Comparison of ENCODE assay signal across 8 cellular contexts in genomic region chr11:68839054-68839865, GRCh38. TPM values are rescaled to one million over a fixed set of nuclear protein-coding genes. Genes with fewer than 3 reads are reported as not detected.
DNase-seq lines count a peak whose midpoint lies in the region; ATAC-seq and TF ChIP-seq lines count a peak whose summit lies in the region.

No MANE protein-coding gene starts in this region.

- H3K23me2 ChIP-seq in H9 (ENCODE audit: insufficient read length, low read depth, low read length, poor library complexity, severe bottlenecking): peaks cover 14% of the 10 kb centered on the region

- H2BK120ac ChIP-seq in H9 (ENCODE audit: low read depth, low read length, poor library complexity, severe bottlenecking): no peak overlapping the region
- H2BK120ac ChIP-seq in trophoblast cell (ENCODE audit: insufficient read depth, low read length, poor library complexity): no peak overlapping the region

- no peak overlapping the region for H2BK15ac ChIP-seq in H9 (ENCODE audit: low read depth, low read length)

- H3K27me3 Mint-ChIP-seq in H9 (ENCODE audit: low read depth): peaks cover 70% of the 10 kb centered on the region

- H2BK20ac ChIP-seq in H9 (ENCODE audit: low read depth, low read length, poor library complexity, severe bottlenecking): no peak overlapping the region

- no peak overlapping the region for H2BK5ac ChIP-seq in H9 (ENCODE audit: insufficient read length, low read length)
- no peak overlapping the region for H2BK5ac ChIP-seq in trophoblast cell (ENCODE audit: low read depth, low read length, poor library complexity)

- no peaks in the 10 kb centered on the region for H3K9me3 ChIP-seq in H9 (ENCODE audit: control insufficient read depth, low read depth, low read length)
- H3K9me3 ChIP-seq in heart left ventricle: no peaks in the 10 kb centered on the region
- peaks cover 10% of the 10 kb centered on the region for H3K9me3 ChIP-seq in trophoblast cell (ENCODE audit: insufficient read depth, low read depth, low read length)
- H3K9me3 ChIP-seq in tibial nerve: no peaks in the 10 kb centered on the region

- H4K20me1 ChIP-seq in H9 (ENCODE audit: control insufficient read depth, insufficient read depth, insufficient read length): peaks cover 4% of the 10 kb centered on the region

- H3K56ac ChIP-seq in H9 (ENCODE audit: insufficient read length, low read depth, low read length): no peak overlapping the region

- no peak overlapping the region for H4K91ac ChIP-seq in H9 (ENCODE audit: insufficient read length, low read depth, low read length)
- no peak overlapping the region for H4K91ac ChIP-seq in trophoblast cell (ENCODE audit: low read depth, low read length)

- H3K4me3 Mint-ChIP-seq in H9: peak overlapping the region; percentile 71 to 77

- H3K27ac Mint-ChIP-seq in H9: peak overlapping the region in 1 of 3 experiments; percentile 77; a peak in 1 of 7 replicates

- DNase-seq in Daoy (ENCODE audit: low read depth) (peak; percentile 94), H9 (peak; percentile 96), NCI-H128 (lab: John Stamatoyannopoulos, UW; ENCODE audit: unreplicated experiment) (peak; percentile 79), SW480 (ENCODE audit: low spot score) (peak; percentile 95), heart left ventricle (peak; percentile 95 to 98 (median 97)), trophoblast cell (peak; percentile 85 to 93), tibial nerve (ENCODE audit: low spot score in 2 of 2) (peak; percentile 91 to 92)

- no peaks in the 10 kb centered on the region for H3K4me1 ChIP-seq in H9 (ENCODE audit: insufficient read depth, low read length)
- H3K4me1 ChIP-seq in heart left ventricle: peaks cover 11 to 91% (median 72%) of the 10 kb centered on the region in 12 donors
- H3K4me1 ChIP-seq in trophoblast cell (ENCODE audit: control insufficient read depth in 1 of 2, insufficient read depth in 2 of 2, low read length in 2 of 2): peaks cover 16% of the 10 kb centered on the region in 2 experiments
- peaks cover 0 to 81% (median 49%) of the 10 kb centered on the region in 4 donors for H3K4me1 ChIP-seq in tibial nerve

- TF ChIP-seq CTCF in H9 (conservative IDR thresholded peaks at IDR 0.05) (no peak), heart left ventricle (IDR thresholded peaks at IDR 0.05) (no peak), tibial nerve (IDR thresholded peaks at IDR 0.05) (peak in 2 of 5 experiments; percentile 8 to 33)

- H4K12ac ChIP-seq in trophoblast cell (ENCODE audit: low read depth, low read length): no peak overlapping the region

- H4K5ac ChIP-seq in H9 (ENCODE audit: insufficient read length, low read depth, low read length): no peak overlapping the region

- H3K4ac ChIP-seq in H9 (ENCODE audit: low read depth, low read length): no peak overlapping the region
- no peak overlapping the region for H3K4ac ChIP-seq in trophoblast cell (ENCODE audit: low read depth, low read length)

- ATAC-seq in heart left ventricle: peak; percentile 82 to 92 (median 87)

- H3K18ac ChIP-seq in H9 (ENCODE audit: insufficient read length, low read depth, low read length) (no peak overlapping the region), trophoblast cell (ENCODE audit: low read length) (no peak overlapping the region)

- H3K4me3 ChIP-seq in heart left ventricle: peak overlapping the region; percentile 21 to 96 (median 88)
- peak overlapping the region; percentile 65 for H3K4me3 ChIP-seq in trophoblast cell (ENCODE audit: low read depth, low read length)
- peak overlapping the region; percentile 72 to 98 (median 80) for H3K4me3 ChIP-seq in tibial nerve

- H3K79me2 ChIP-seq in H9 (ENCODE audit: insufficient read depth, low read length) (no peaks in the 10 kb centered on the region), trophoblast cell (ENCODE audit: control insufficient read depth, insufficient read depth, low read length, poor library complexity) (no peaks in the 10 kb centered on the region)

- intact Hi-C loops in heart left ventricle (cut with DNase I): loop anchor here in 4 of 10 donors (1.0 to 5.0 kb wide), 4 partner anchors 51 to 58 kb away; no protein-coding TSS in a partner anchor

- H3K23ac ChIP-seq in H9 (ENCODE audit: insufficient read length, low read depth, low read length) (no peak overlapping the region), trophoblast cell (ENCODE audit: low read length) (no peak overlapping the region)

- peak; percentile 96 for TF ChIP-seq EP300 in tibial nerve (IDR thresholded peaks at IDR 0.05)

- no peak overlapping the region for H3T11ph ChIP-seq in H9 (ENCODE audit: low read length)

- peaks cover 19 to 26% of the 10 kb centered on the region in 2 experiments for H3K4me1 Mint-ChIP-seq in H9

- H2AK5ac ChIP-seq in H9 (ENCODE audit: insufficient read length, low read length) (no peak overlapping the region), trophoblast cell (ENCODE audit: low read length) (no peak overlapping the region)

- H3K79me1 ChIP-seq in H9 (ENCODE audit: insufficient read depth, low read depth, low read length, poor library complexity, severe bottlenecking) (no peaks in the 10 kb centered on the region), trophoblast cell (ENCODE audit: low read length) (peaks cover 2% of the 10 kb centered on the region)

- H3K36me3 ChIP-seq in heart left ventricle (peaks cover 0 to 9% (median 0%) of the 10 kb centered on the region in 9 donors), trophoblast cell (ENCODE audit: control insufficient read depth in 1 of 2, insufficient read depth in 2 of 2, low read length in 2 of 2) (no peaks in the 10 kb centered on the region), tibial nerve (no peaks in the 10 kb centered on the region)

- H2BK12ac ChIP-seq in H9 (ENCODE audit: insufficient read length, low read depth, low read length) (no peak overlapping the region), trophoblast cell (ENCODE audit: low read length) (no peak overlapping the region)

- H3K4me2 ChIP-seq in H9 (ENCODE audit: insufficient read depth, insufficient read length, low read length) (peak overlapping the region; percentile 77), trophoblast cell (ENCODE audit: low read length) (peak overlapping the region; percentile 72)

- H2AFZ ChIP-seq in H9 (ENCODE audit: low read length): no peak overlapping the region
- H2AFZ ChIP-seq in trophoblast cell (ENCODE audit: insufficient read depth, low read length, poor library complexity): peak overlapping the region; percentile 44

- peaks cover 0 to 6% of the 10 kb centered on the region in 2 experiments; a peak in 3 of 5 replicates for H3K9me3 Mint-ChIP-seq in H9

- TF ChIP-seq POLR2A in heart left ventricle (IDR thresholded peaks at IDR 0.05) (peak in 1 of 2 donors; percentile 56), tibial nerve (IDR thresholded peaks at IDR 0.05) (peak; percentile 57 to 61)

- no peak overlapping the region for H4K8ac ChIP-seq in H9 (replicated peaks; ENCODE audit: insufficient read length, low read depth, low read length)
- H4K8ac ChIP-seq in trophoblast cell (ENCODE audit: low read depth, low read length): peak overlapping the region; percentile 25

- WGBS in H9 (ENCODE audit: extremely low coverage, insufficient read length, low lambda C conversion rate): no CpG with 5 or more reads among the region's 61 CpGs
- WGBS in adipose tissue, 3 donors: 1 to 2% (median 2%) methylated on average over 49 to 61 of the region's 61 CpGs
- WGBS in heart left ventricle, 4 donors: 0% methylated on average over 45 to 61 of the region's 61 CpGs
- no CpG with 5 or more reads among the region's 61 CpGs for WGBS in trophoblast cell (ENCODE audit: extremely low coverage, insufficient coverage, insufficient read length)
- 0% methylated on average over 34 to 45 of the region's 61 CpGs for WGBS in tibial nerve, 2 donors

- H3K27me3 ChIP-seq in H9 (ENCODE audit: insufficient read depth, low read length) (peaks cover 19% of the 10 kb centered on the region), heart left ventricle (no peaks in the 10 kb centered on the region), trophoblast cell (ENCODE audit: insufficient read depth, low read length) (peaks cover 41% of the 10 kb centered on the region), tibial nerve (no peaks in the 10 kb centered on the region)

- no peaks in the 10 kb centered on the region for H3K36me3 Mint-ChIP-seq in H9 (ENCODE audit: insufficient read depth in 1 of 3, low read depth in 3 of 3)

- H3K14ac ChIP-seq in H9 (ENCODE audit: insufficient read depth, low read length): no peak overlapping the region
- H3K14ac ChIP-seq in trophoblast cell (ENCODE audit: low read length): no peak overlapping the region

- H3K9ac ChIP-seq in H9 (ENCODE audit: extremely low read depth, insufficient read length, low read length) (no peak overlapping the region), trophoblast cell (ENCODE audit: low read length) (no peak overlapping the region)

- H3K27ac ChIP-seq in H9 (ENCODE audit: insufficient read length, low read depth, low read length): no peak overlapping the region
- peak overlapping the region; percentile 86 for H3K27ac ChIP-seq in adipose tissue (ENCODE audit: low read depth, low read length)
- peak overlapping the region; percentile 86 to 97 (median 94) for H3K27ac ChIP-seq in heart left ventricle
- H3K27ac ChIP-seq in trophoblast cell (ENCODE audit: low read depth, low read length): no peak overlapping the region
- peak overlapping the region; percentile 89 to 98 (median 92) for H3K27ac ChIP-seq in tibial nerve

RNA-seq across cellular contexts. Expression of gene CPT1A, which starts 2.5 kb away (rescaled TPM):
- total RNA-seq in Daoy (2014; rRNA removed; shearing (Covaris generic)): 12.4 and 16.5 TPM in 2 replicates
- total RNA-seq in H9 (2021) (6.1 and 7.5 TPM in 2 replicates), heart left ventricle (100 to 1,000 TPM in 1 of 9 donors, 10 to 100 TPM in 8; 33.0 to 116 (median 51.9) TPM), tibial nerve (10 to 100 TPM; 32.9 to 84.9 (median 49.2) TPM)
- polyA plus RNA-seq in adipose tissue (10 to 100 TPM in 2 of 3 donors, 1 to 10 TPM in 1; 9.4 to 19.7 (median 11.6) TPM), heart left ventricle (10 to 100 TPM; 20.9 to 38.5 TPM)
- 0.17 and 0.21 TPM in 2 replicates for polyA plus RNA-seq in trophoblast cell (2013)

Comparison
In these comparisons a context has a peak if more than half of its experiments do, and no peak if none do; other contexts are left out.
1. H3K27ac ChIP-seq: peak in adipose tissue (single experiment), heart left ventricle (12 of 12) and tibial nerve (4 of 4); none in H9 (single experiment) and trophoblast cell (single experiment).
2. Peak in every context shown above with its lines, with median percentiles within 50 percentile points of each other: DNase-seq and H3K4me3 ChIP-seq.